ENCODE assay signal across 15 cellular contexts in the genomic region with DNA sequence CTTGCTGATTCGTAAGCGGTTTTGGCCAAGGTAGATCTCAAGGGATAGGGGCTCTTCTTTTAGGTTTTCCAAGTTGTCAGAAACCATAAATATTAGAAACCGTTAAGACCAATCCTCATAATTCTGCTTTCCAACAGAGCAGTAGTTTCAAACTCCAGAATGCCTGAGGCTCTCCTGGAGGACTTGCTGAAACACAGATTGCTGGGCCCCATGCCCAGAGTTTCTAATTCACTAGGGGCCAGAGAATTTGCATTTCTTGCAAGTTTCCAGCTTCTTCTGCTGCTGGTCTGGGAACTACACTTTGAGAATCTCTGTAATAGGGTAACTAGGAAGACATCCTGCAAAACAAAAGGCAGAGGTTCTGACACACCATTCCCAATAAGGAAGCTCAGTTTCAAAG.
A peak's percentile ranks its signal among the peaks of the same experiment; 100 is the strongest.
DNase-seq lines count a peak whose midpoint lies in the region; ATAC-seq and TF ChIP-seq lines count a peak whose summit lies in the region.
"Had no signal": no experiment of that assay in that cellular context is flagged by ENCODE, and none has a peak within 500 bp of the region (broad histone marks: within the 10 kb centered on the region; RNA-seq: fewer than 3 reads in every experiment).

No MANE protein-coding gene starts in this region.

- TF ChIP-seq CTCF in fibroblast of the aortic adventitia (IDR thresholded peaks at IDR 0.05; ENCODE audit: insufficient read depth, low read length) (no peak), nephron (IDR thresholded peaks at IDR 0.05; ENCODE audit: unreplicated experiment in 3 of 3) (no peak)

- H3K9me3 Mint-ChIP-seq in nephron: peaks cover 12% of the 10 kb centered on the region
- H3K9me3 Mint-ChIP-seq: GM23338 had no signal

- H3K27me3 Mint-ChIP-seq in nephron (ENCODE audit: low read depth): no peaks in the 10 kb centered on the region

- DNase-seq in DMS 273 (lab: John Stamatoyannopoulos, UW; ENCODE audit: unreplicated experiment) (peak; percentile 27), DMS 273 treated with DMSO at 0.1 percent for 48 hours (lab: John Stamatoyannopoulos, UW) (no peak), SK-N-MC (ENCODE audit: low read depth, low spot score) (peak; percentile 35), fibroblast of the aortic adventitia (ENCODE audit: low read depth) (peak; percentile 2), NCI-H2227 treated with DMSO at 0.1 percent for 48 hours (lab: John Stamatoyannopoulos, UW) (no peak), GM19240 (ENCODE audit: insufficient read length, low spot score) (no peak)
- DNase-seq: CD8-positive, alpha-beta T cell; COR-L47; H7 had no signal

- H3K9me3 ChIP-seq in SK-N-MC (ENCODE audit: low read depth, low read length): no peaks in the 10 kb centered on the region

- H3K36me3 Mint-ChIP-seq in nephron (ENCODE audit: low read depth): no peaks in the 10 kb centered on the region
- H3K36me3 Mint-ChIP-seq: CD14-positive monocyte; CD8-positive, alpha-beta T cell had no signal

- no peak overlapping the region; the same call in 1 of the 2 replicates for H3K27ac ChIP-seq in SK-N-MC
- H3K27ac ChIP-seq: 22Rv1, HL-60 had no signal

- no peaks in the 10 kb centered on the region for H3K36me3 ChIP-seq in SK-N-MC (ENCODE audit: insufficient read depth, low read length)

- peaks cover 6% of the 10 kb centered on the region for H3K4me1 Mint-ChIP-seq in nephron
- H3K4me1 Mint-ChIP-seq: CD14-positive monocyte, GM23338 had no signal

- no peak overlapping the region for H3K9ac ChIP-seq in SK-N-MC (ENCODE audit: insufficient read length)

- no peak overlapping the region for H3K4me3 ChIP-seq in SK-N-MC
- H3K4me3 ChIP-seq in fibroblast of the aortic adventitia (ENCODE audit: low read depth, low read length): no peak overlapping the region
- H3K4me3 ChIP-seq: GM23338 had no signal

- no peak for ATAC-seq in GM18502 (IDR thresholded peaks at IDR 0.05; ENCODE audit: poor library complexity, unreplicated experiment)
- ATAC-seq: CD8-positive, alpha-beta T cell; GM23338 had no signal

- H3K27ac Mint-ChIP-seq in nephron: peak overlapping the region in 2 of 3 experiments; percentile 6 to 10
- H3K27ac Mint-ChIP-seq: CD14-positive monocyte; CD8-positive, alpha-beta T cell; GM23338 had no signal

- no peak overlapping the region for H3K4me3 Mint-ChIP-seq in nephron
- H3K4me3 Mint-ChIP-seq: CD14-positive monocyte; CD8-positive, alpha-beta T cell; GM23338 had no signal

Comparison
In these comparisons a context has a peak if more than half of its experiments do, and no peak if none do; other contexts are left out.
1. DNase-seq: peak in DMS 273 (single experiment), SK-N-MC (single experiment) and fibroblast of the aortic adventitia (single experiment); none in DMS 273 treated with DMSO at 0.1 percent for 48 hours (single experiment), NCI-H2227 treated with DMSO at 0.1 percent for 48 hours (single experiment) and GM19240 (single experiment).